Comparison of ENCODE assay signal across 8 cellular contexts in genomic region chr13:94711561-94712286, GRCh38. TPM values are rescaled to one million over a fixed set of nuclear protein-coding genes. Genes with fewer than 3 reads are reported as not detected.
DNase-seq lines count a peak whose midpoint lies in the region; ATAC-seq and TF ChIP-seq lines count a peak whose summit lies in the region.

No MANE protein-coding gene starts in this region.

- TF ChIP-seq POLR2A in sigmoid colon (IDR thresholded peaks at IDR 0.05): no peak

- no peaks in the 10 kb centered on the region for H3K36me3 ChIP-seq in sigmoid colon

- peaks cover 0 to 45% (median 41%) of the 10 kb centered on the region in 4 donors for H3K4me1 ChIP-seq in sigmoid colon

- no peak overlapping the region for H3K27ac ChIP-seq in sigmoid colon

- intact Hi-C loops in sigmoid colon (cut with DNase I): no loop called here

- H3K9me3 ChIP-seq in sigmoid colon: no peaks in the 10 kb centered on the region

- H3K27me3 ChIP-seq in sigmoid colon: peaks cover 63 to 100% (median 71%) of the 10 kb centered on the region in 3 donors

- H3K4me3 ChIP-seq in sigmoid colon: peak overlapping the region in 3 of 4 donors; percentile 2 to 38 (median 16)

- no peak for TF ChIP-seq EP300 in sigmoid colon (IDR thresholded peaks at IDR 0.05)

- 3 to 4% methylated on average over 97 of the region's 97 CpGs for WGBS in sigmoid colon, 2 donors

- no peak for TF ChIP-seq CTCF in sigmoid colon (IDR thresholded peaks at IDR 0.05)

- ATAC-seq in GM21381 (IDR thresholded peaks at IDR 0.05; ENCODE audit: unreplicated experiment) (peak; percentile 16), esophagus mucosa (peak; percentile 4), GM21786 (IDR thresholded peaks at IDR 0.05; ENCODE audit: unreplicated experiment) (no peak)

- peak; percentile 17 for DNase-seq in EH (ENCODE audit: low read depth)
- DNase-seq in NCI-H748 treated with DMSO at 0.1 percent for 48 hours (lab: John Stamatoyannopoulos, UW): peak; percentile 32
- DNase-seq in sigmoid colon: peak; percentile 63
- DNase-seq in effector CD8-positive, alpha-beta T cell (lab: John Stamatoyannopoulos, UW): no peak
- DNase-seq in OCI-M2 (lab: John Stamatoyannopoulos, UW; ENCODE audit: unreplicated experiment): no peak

RNA-seq across cellular contexts. Expression of gene SOX21, which starts 0.6 kb away (rescaled TPM):
- total RNA-seq in esophagus mucosa (12.8 TPM), sigmoid colon (not detected)
- polyA plus RNA-seq in sigmoid colon: under 1 TPM in 1 of 3 donors, not detected in 2; 0.60 TPM

Comparison
In these comparisons a context has a peak if more than half of its experiments do, and no peak if none do; other contexts are left out.
1. DNase-seq: peak in EH (single experiment), NCI-H748 treated with DMSO at 0.1 percent for 48 hours (single experiment) and sigmoid colon (single experiment); none in effector CD8-positive, alpha-beta T cell (single experiment) and OCI-M2 (single experiment).
2. RNA of gene SOX21, which starts 0.6 kb away (total RNA-seq): 12.8 TPM in esophagus mucosa (single experiment); not detected in sigmoid colon; every median in the first group is over 10 times any median in the second.